30 cellular contexts compared by ENCODE assay signal in the genomic region with DNA sequence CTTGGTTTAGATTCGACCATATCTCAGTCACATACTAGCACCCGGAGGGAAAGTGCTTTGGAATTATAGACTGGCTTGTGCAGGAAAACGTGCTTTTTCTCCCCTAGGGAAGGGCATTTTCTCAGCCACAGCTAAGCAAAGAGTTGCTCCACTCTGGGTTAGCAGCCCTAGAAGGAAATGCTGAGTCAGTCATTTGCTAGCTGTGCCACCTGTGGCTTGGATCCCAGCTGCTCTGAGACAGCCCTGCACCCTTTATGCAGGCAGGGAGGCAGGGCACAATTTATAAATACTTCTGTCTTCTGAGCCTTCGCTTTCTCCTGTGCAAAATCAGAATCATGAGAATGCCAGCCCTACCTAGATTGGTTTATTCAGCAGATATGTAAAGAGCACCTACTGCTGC. TPM values are rescaled to one million over a fixed set of nuclear protein-coding genes. Genes with fewer than 3 reads are reported as not detected.
DNase-seq lines count a peak whose midpoint lies in the region; TF ChIP-seq lines count a peak whose summit lies in the region.
"Had no signal": no experiment of that assay in that cellular context is flagged by ENCODE, and none has a peak within 500 bp of the region (broad histone marks: within the 10 kb centered on the region; RNA-seq: fewer than 3 reads in every experiment).

No MANE protein-coding gene starts in this region.

- 38 to 74% (median 43%) methylated on average over 3 to 4 of the region's 4 CpGs for WGBS in stomach, 5 donors

- peaks cover 12% of the 10 kb centered on the region for H3K4me1 ChIP-seq in OCI-LY7 (ENCODE audit: insufficient read depth, low read length, poor library complexity, severe bottlenecking)
- H3K4me1 ChIP-seq in stomach smooth muscle (ENCODE audit: control insufficient read depth, insufficient read depth, low read length) = peaks cover 13% of the 10 kb centered on the region
- peaks cover 0 to 23% (median 13%) of the 10 kb centered on the region in 4 donors for H3K4me1 ChIP-seq in stomach
- H3K4me1 ChIP-seq: foreskin keratinocyte had no signal

- H3K4me3 ChIP-seq in OCI-LY7 (ENCODE audit: low read depth, low read length, poor library complexity, severe bottlenecking) (no peak overlapping the region), stomach smooth muscle (ENCODE audit: low read length in 2 of 2) (no peak overlapping the region), stomach (no peak overlapping the region)
- H3K4me3 ChIP-seq: esophagus squamous epithelium, GM23248, heart right ventricle, MG63 had no signal

- no TSS peak for BruUV-seq in OCI-LY7 (replicated peaks; lab: Mats Ljungman, UMichigan)

- H3K36me3 ChIP-seq in OCI-LY7 (ENCODE audit: insufficient read depth, low read length) (no peaks in the 10 kb centered on the region), stomach smooth muscle (ENCODE audit: control insufficient read depth in 2 of 2, insufficient read depth in 2 of 2, low read length in 2 of 2) (no peaks in the 10 kb centered on the region), stomach (no peaks in the 10 kb centered on the region)
- H3K36me3 ChIP-seq: esophagus squamous epithelium, heart right ventricle, MG63 had no signal

- intact Hi-C loops in OCI-LY7 (cut with micrococcal nuclease; ENCODE audit: unreplicated experiment) (no loop called here), stomach (cut with DNase I; ENCODE audit: low total_unique reads) (no loop called here)
- intact Hi-C loops in activated T-helper 2 cell treated with anti-CD3 and anti-CD28 coated beads, Interferon-gamma antibody, Interleukin-2, Interleukin-4, amounts not matched to agents 10 μg/mL and 5 μg/mL and 100 μg/mL, durations not matched to agents 14 hours and 24 hours and 36 hours (cut with micrococcal nuclease) = no loop called here

- no peaks in the 10 kb centered on the region for H3K9me3 ChIP-seq in OCI-LY7 (ENCODE audit: low read length)
- H3K9me3 ChIP-seq in stomach smooth muscle (ENCODE audit: control insufficient read depth in 2 of 2, low read length in 2 of 2) = no peaks in the 10 kb centered on the region
- H3K9me3 ChIP-seq in stomach = no peaks in the 10 kb centered on the region
- H3K9me3 ChIP-seq: esophagus squamous epithelium, heart right ventricle, MG63 had no signal

- no peak for DNase-seq in activated naive CD8-positive, alpha-beta T cell treated with anti-CD3 and anti-CD28 coated beads for 36 hours
- DNase-seq in OCI-LY7 (ENCODE audit: low spot score) (peak; percentile 20), islet precursor cell (peak; percentile 7), stomach (no peak), NCI-H446 (lab: John Stamatoyannopoulos, UW) (no peak)
- DNase-seq in activated T-helper 2 cell treated with anti-CD3 and anti-CD28 coated beads, Interferon-gamma antibody, Interleukin-2, Interleukin-4, amounts not matched to agents 10 μg/mL and 5 μg/mL and 100 μg/mL, durations not matched to agents 14 hours and 24 hours and 36 hours (ENCODE audit: low spot score) = no peak
- DNase-seq: ACHN; activated B cell treated with CpG ODN at 0.5 μM for 24 hours; activated naive CD4-positive, alpha-beta T cell; activated T-cell treated with anti-CD3 and anti-CD28 coated beads, Interleukin-2, amount 50 U/mL, for 72 hours; esophagus squamous epithelium; foreskin keratinocyte; GDM1; GM23248; heart right ventricle; HFFc6; KBM-7; kidney; MG63; NCI-H1417 treated with DMSO at 0.1 percent for 48 hours; NCI-H2081 treated with DMSO at 0.1 percent for 48 hours; NCI-H2227 treated with DMSO at 0.1 percent for 48 hours; NCI-H526 treated with DMSO at 0.1 percent for 48 hours; SIG-M5; SW 1271; trophoblast cell had no signal

- TF ChIP-seq EP300 in stomach (IDR thresholded peaks at IDR 0.05) = no peak

- H4K20me1 ChIP-seq in OCI-LY7 (ENCODE audit: insufficient read depth, low read length) = no peaks in the 10 kb centered on the region

- H3K4me3 Mint-ChIP-seq in activated naive CD8-positive, alpha-beta T cell = peak overlapping the region; percentile 94
- no peak overlapping the region for H3K4me3 Mint-ChIP-seq in activated naive CD8-positive, alpha-beta T cell treated with anti-CD3 and anti-CD28 coated beads for 36 hours
- H3K4me3 Mint-ChIP-seq in activated T-helper 2 cell treated with anti-CD3 and anti-CD28 coated beads, Interferon-gamma antibody, Interleukin-2, Interleukin-4, amounts not matched to agents 10 μg/mL and 5 μg/mL and 100 μg/mL, durations not matched to agents 14 hours and 24 hours and 36 hours (ENCODE audit: low read depth) = no peak overlapping the region
- H3K4me3 Mint-ChIP-seq: activated B cell treated with CpG ODN at 0.5 μM for 24 hours; HFFc6; stimulated activated effector memory CD8-positive, alpha-beta T cell treated with anti-CD3 and anti-CD28 coated beads, Interleukin-12 subunit alpha, Interleukin-12 subunit beta, amount 100 ng/mL, for 72 hours had no signal

- no peak for TF ChIP-seq POLR2A in stomach (IDR thresholded peaks at IDR 0.05)

- CTCF ChIA-PET in OCI-LY7 (lab: Charles Lee; ENCODE audit: unreplicated experiment) = no interaction called here

- no peaks in the 10 kb centered on the region for H3K79me2 ChIP-seq in OCI-LY7 (ENCODE audit: insufficient read depth, low read depth, low read length)

- H3K27ac ChIP-seq in OCI-LY7 (ENCODE audit: low read depth, low read length, poor library complexity, severe bottlenecking) = no peak overlapping the region
- peak overlapping the region; percentile 96 for H3K27ac ChIP-seq in stomach smooth muscle (ENCODE audit: low read length)
- H3K27ac ChIP-seq in stomach = peak overlapping the region in 1 of 5 donors; percentile 93
- H3K27ac ChIP-seq: foreskin keratinocyte, GM23248 had no signal

- H3K9me2 ChIP-seq in OCI-LY7 (ENCODE audit: insufficient read depth, low read length) = no peaks in the 10 kb centered on the region

- no peak overlapping the region for H3K27ac Mint-ChIP-seq in activated naive CD8-positive, alpha-beta T cell
- H3K27ac Mint-ChIP-seq in activated naive CD8-positive, alpha-beta T cell treated with anti-CD3 and anti-CD28 coated beads for 36 hours = no peak overlapping the region
- no peak overlapping the region for H3K27ac Mint-ChIP-seq in activated T-helper 2 cell treated with anti-CD3 and anti-CD28 coated beads, Interferon-gamma antibody, Interleukin-2, Interleukin-4, amounts not matched to agents 10 μg/mL and 5 μg/mL and 100 μg/mL, durations not matched to agents 14 hours and 24 hours and 36 hours
- H3K27ac Mint-ChIP-seq: activated B cell treated with CpG ODN at 0.5 μM for 24 hours; activated T-cell treated with anti-CD3 and anti-CD28 coated beads, Interleukin-2, amount 50 U/mL, for 72 hours; HFFc6; stimulated activated effector memory CD8-positive, alpha-beta T cell treated with anti-CD3 and anti-CD28 coated beads, Interleukin-12 subunit alpha, Interleukin-12 subunit beta, amount 100 ng/mL, for 72 hours had no signal

- POLR2A ChIA-PET in OCI-LY7 (lab: Charles Lee) = no interaction called here

- TF ChIP-seq CTCF in OCI-LY7 (conservative IDR thresholded peaks at IDR 0.05; ENCODE audit: low read length) = no peak
- no peak for TF ChIP-seq CTCF in stomach (IDR thresholded peaks at IDR 0.05)

- no peaks in the 10 kb centered on the region for H3K36me3 Mint-ChIP-seq in activated naive CD8-positive, alpha-beta T cell
- peaks cover 6% of the 10 kb centered on the region for H3K36me3 Mint-ChIP-seq in activated naive CD8-positive, alpha-beta T cell treated with anti-CD3 and anti-CD28 coated beads for 36 hours
- peaks cover 5% of the 10 kb centered on the region for H3K36me3 Mint-ChIP-seq in activated T-helper 2 cell treated with anti-CD3 and anti-CD28 coated beads, Interferon-gamma antibody, Interleukin-2, Interleukin-4, amounts not matched to agents 10 μg/mL and 5 μg/mL and 100 μg/mL, durations not matched to agents 14 hours and 24 hours and 36 hours (ENCODE audit: low read depth)

- H3K4me1 Mint-ChIP-seq in activated naive CD8-positive, alpha-beta T cell (ENCODE audit: low read depth) = peaks cover 12% of the 10 kb centered on the region
- peaks cover 8% of the 10 kb centered on the region for H3K4me1 Mint-ChIP-seq in activated naive CD8-positive, alpha-beta T cell treated with anti-CD3 and anti-CD28 coated beads for 36 hours
- H3K4me1 Mint-ChIP-seq in activated T-helper 2 cell treated with anti-CD3 and anti-CD28 coated beads, Interferon-gamma antibody, Interleukin-2, Interleukin-4, amounts not matched to agents 10 μg/mL and 5 μg/mL and 100 μg/mL, durations not matched to agents 14 hours and 24 hours and 36 hours (ENCODE audit: low read depth) = peaks cover 9% of the 10 kb centered on the region
- H3K4me1 Mint-ChIP-seq: stimulated activated effector memory CD8-positive, alpha-beta T cell treated with anti-CD3 and anti-CD28 coated beads, Interleukin-12 subunit alpha, Interleukin-12 subunit beta, amount 100 ng/mL, for 72 hours had no signal

- H3K9ac ChIP-seq in stomach smooth muscle (ENCODE audit: low read length in 2 of 2) = no peak overlapping the region
- H3K9ac ChIP-seq: GM23248 had no signal

- no peak overlapping the region for H2AFZ ChIP-seq in OCI-LY7 (ENCODE audit: low read length)

- no peak overlapping the region for H3K4me2 ChIP-seq in OCI-LY7 (ENCODE audit: low read length)

- no peaks in the 10 kb centered on the region for H3K27me3 Mint-ChIP-seq in activated naive CD8-positive, alpha-beta T cell
- H3K27me3 Mint-ChIP-seq in activated naive CD8-positive, alpha-beta T cell treated with anti-CD3 and anti-CD28 coated beads for 36 hours = no peaks in the 10 kb centered on the region
- no peaks in the 10 kb centered on the region for H3K27me3 Mint-ChIP-seq in activated T-helper 2 cell treated with anti-CD3 and anti-CD28 coated beads, Interferon-gamma antibody, Interleukin-2, Interleukin-4, amounts not matched to agents 10 μg/mL and 5 μg/mL and 100 μg/mL, durations not matched to agents 14 hours and 24 hours and 36 hours (ENCODE audit: low read depth)
- H3K27me3 Mint-ChIP-seq: activated B cell treated with CpG ODN at 0.5 μM for 24 hours; central memory CD8-positive, alpha-beta T cell had no signal

- H3K27me3 ChIP-seq in stomach smooth muscle (ENCODE audit: control insufficient read depth in 1 of 2, insufficient read depth in 2 of 2, low read length in 2 of 2) (peaks cover 0 to 13% of the 10 kb centered on the region in 2 donors), stomach (no peaks in the 10 kb centered on the region)
- H3K27me3 ChIP-seq: esophagus squamous epithelium, foreskin keratinocyte, heart right ventricle, MG63 had no signal

- H3K9me3 Mint-ChIP-seq in activated naive CD8-positive, alpha-beta T cell (ENCODE audit: low read depth) = no peaks in the 10 kb centered on the region
- no peaks in the 10 kb centered on the region for H3K9me3 Mint-ChIP-seq in activated naive CD8-positive, alpha-beta T cell treated with anti-CD3 and anti-CD28 coated beads for 36 hours
- no peaks in the 10 kb centered on the region for H3K9me3 Mint-ChIP-seq in activated T-helper 2 cell treated with anti-CD3 and anti-CD28 coated beads, Interferon-gamma antibody, Interleukin-2, Interleukin-4, amounts not matched to agents 10 μg/mL and 5 μg/mL and 100 μg/mL, durations not matched to agents 14 hours and 24 hours and 36 hours
- H3K9me3 Mint-ChIP-seq: activated B cell treated with CpG ODN at 0.5 μM for 24 hours; activated T-cell treated with anti-CD3 and anti-CD28 coated beads, Interleukin-2, amount 50 U/mL, for 72 hours; central memory CD8-positive, alpha-beta T cell; HFFc6; stimulated activated effector memory CD8-positive, alpha-beta T cell treated with anti-CD3 and anti-CD28 coated beads, Interleukin-12 subunit alpha, Interleukin-12 subunit beta, amount 100 ng/mL, for 72 hours had no signal

RNA-seq across cellular contexts. Expression of a gene that starts 1.3 kb away (rescaled TPM):
- 1 to 10 TPM; 1.3 to 2.0 TPM for total RNA-seq in activated naive CD8-positive, alpha-beta T cell treated with anti-CD3 and anti-CD28 coated beads for 36 hours
- 1.7 and 2.4 TPM in 2 replicates for total RNA-seq in OCI-LY7 (2014; rRNA removed; shearing (Covaris generic))
- total RNA-seq in OCI-LY7 (2022) (2.7 and 2.9 TPM in 2 replicates), stomach (1 to 10 TPM in 2 of 5 donors, under 1 TPM in 1, not detected in 2; 0.29 to 2.2 (median 1.2) TPM)
- under 1 TPM; 0.40 to 0.46 (median 0.44) TPM for polyA plus RNA-seq in stomach
- total RNA-seq in activated T-helper 2 cell treated with anti-CD3 and anti-CD28 coated beads, Interferon-gamma antibody, Interleukin-2, Interleukin-4, amounts not matched to agents 10 μg/mL and 5 μg/mL and 100 μg/mL, durations not matched to agents 14 hours and 24 hours and 36 hours = 2.6 and 2.9 TPM in 2 replicates

RNA-seq across cellular contexts. Expression of a gene that starts 39.0 kb away (rescaled TPM):
- total RNA-seq in activated naive CD8-positive, alpha-beta T cell treated with anti-CD3 and anti-CD28 coated beads for 36 hours = 10 to 100 TPM; 18.1 to 20.2 TPM
- total RNA-seq in OCI-LY7 (2014; rRNA removed; shearing (Covaris generic)) = 16.9 and 19.7 TPM in 2 replicates
- total RNA-seq in OCI-LY7 (2022) (10.4 and 10.8 TPM in 2 replicates), stomach (10 to 100 TPM in 3 of 5 donors, 1 to 10 TPM in 1, not detected in 1; 1.8 to 31.8 (median 21.0) TPM)
- 10 to 100 TPM in 2 of 3 donors, 1 to 10 TPM in 1; 9.5 to 16.9 (median 13.5) TPM for polyA plus RNA-seq in stomach
- total RNA-seq in activated T-helper 2 cell treated with anti-CD3 and anti-CD28 coated beads, Interferon-gamma antibody, Interleukin-2, Interleukin-4, amounts not matched to agents 10 μg/mL and 5 μg/mL and 100 μg/mL, durations not matched to agents 14 hours and 24 hours and 36 hours = 21.6 and 23.2 TPM in 2 replicates

Comparison
In these comparisons a context has a peak if more than half of its experiments do, and no peak if none do; other contexts are left out.
1. DNase-seq: peak in OCI-LY7 (single experiment) and islet precursor cell (single experiment); none in activated naive CD8-positive, alpha-beta T cell treated with anti-CD3 and anti-CD28 coated beads for 36 hours (single experiment), stomach (single experiment), activated T-helper 2 cell treated with anti-CD3 and anti-CD28 coated beads, Interferon-gamma antibody, Interleukin-2, Interleukin-4, amounts not matched to agents 10 μg/mL and 5 μg/mL and 100 μg/mL, durations not matched to agents 14 hours and 24 hours and 36 hours (single experiment) and NCI-H446 (0 of 2).